In the genomic region with DNA sequence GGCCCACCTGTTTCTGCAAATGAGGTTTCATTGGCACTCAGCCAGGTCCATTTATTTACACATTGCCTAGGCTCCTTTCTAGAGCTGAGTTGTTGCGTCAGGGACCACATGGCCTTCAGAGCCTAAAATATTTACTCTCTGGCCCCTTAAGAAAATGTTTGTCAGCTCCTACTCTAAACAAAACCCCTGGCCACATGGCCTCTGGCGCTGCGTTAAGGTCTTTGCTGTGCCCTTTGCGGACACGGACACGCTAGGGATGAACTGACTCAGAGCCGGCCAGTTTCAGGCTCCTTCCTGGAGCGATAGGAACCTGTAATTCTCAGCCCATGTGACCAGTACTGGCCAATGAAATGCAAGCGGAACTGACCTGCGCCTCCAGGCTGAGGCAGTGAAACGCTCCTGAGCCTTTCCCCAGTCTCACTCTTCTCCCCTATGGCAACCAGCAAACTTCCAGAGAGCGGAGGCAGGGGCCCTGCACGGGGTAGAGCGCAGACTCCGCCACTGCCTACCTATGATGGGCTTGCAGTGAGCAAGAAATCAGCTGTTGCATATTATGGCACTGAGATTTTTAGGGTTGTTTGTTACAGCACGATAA, we compare ENCODE assay signal across 9 cellular contexts.
DNase-seq lines count a peak whose midpoint lies in the region; ATAC-seq and TF ChIP-seq lines count a peak whose summit lies in the region.
"Had no signal": no experiment of that assay in that cellular context is flagged by ENCODE, and none has a peak within 500 bp of the region (broad histone marks: within the 10 kb centered on the region; RNA-seq: fewer than 3 reads in every experiment).

No MANE protein-coding gene starts in this region.

- H3K4me3 ChIP-seq in choroid plexus epithelial cell (ENCODE audit: low read depth, low read length) (no peak overlapping the region), mucosa of rectum (ENCODE audit: low read length in 2 of 2) (peak overlapping the region in 1 of 2 donors; percentile 65)

- DNase-seq in DMS53 (lab: John Stamatoyannopoulos, UW), result peak; percentile 98
- DNase-seq in NCI-H187 (lab: John Stamatoyannopoulos, UW), result peak; percentile 73 to 79
- peak; percentile 91 for DNase-seq in choroid plexus epithelial cell (ENCODE audit: low read depth)
- DNase-seq in central memory CD4-positive, alpha-beta T cell, result no peak
- DNase-seq in stimulated activated naive CD4-positive, alpha-beta T cell (lab: John Stamatoyannopoulos, UW), result no peak
- no peak for DNase-seq in T-helper 2 cell

- no peaks in the 10 kb centered on the region for H3K9me3 ChIP-seq in mucosa of rectum (ENCODE audit: control insufficient read depth in 2 of 2, low read length in 2 of 2)

- no peaks in the 10 kb centered on the region for H3K36me3 ChIP-seq in mucosa of rectum (ENCODE audit: control insufficient read depth in 2 of 2, insufficient read depth in 2 of 2, low read length in 2 of 2)

- TF ChIP-seq CTCF in choroid plexus epithelial cell (conservative IDR thresholded peaks at IDR 0.05; ENCODE audit: low read depth, low read length), result no peak

- peaks cover 0 to 4% of the 10 kb centered on the region in 2 donors for H3K4me1 ChIP-seq in mucosa of rectum (ENCODE audit: control insufficient read depth in 2 of 2, insufficient read depth in 2 of 2, low read length in 2 of 2)

- H3K27me3 ChIP-seq in mucosa of rectum (ENCODE audit: control insufficient read depth in 2 of 2, insufficient read depth in 2 of 2, low read length in 2 of 2), result no peaks in the 10 kb centered on the region

- H3K27ac ChIP-seq in mucosa of rectum (ENCODE audit: low read depth in 2 of 2, low read length in 2 of 2), result peak overlapping the region; percentile 61 to 77
- H3K27ac ChIP-seq: VCaP had no signal

- H3K9ac ChIP-seq in mucosa of rectum (ENCODE audit: low read depth in 1 of 2, low read length in 2 of 2), result peak overlapping the region; percentile 52 to 66

- ATAC-seq in HG02840 (IDR thresholded peaks at IDR 0.05; ENCODE audit: low FRiP score, unreplicated experiment), result no peak

Comparison
In these comparisons a context has a peak if more than half of its experiments do, and no peak if none do; other contexts are left out.
1. DNase-seq: peak in DMS53 (single experiment), NCI-H187 (2 of 2) and choroid plexus epithelial cell (single experiment); none in central memory CD4-positive, alpha-beta T cell (single experiment), stimulated activated naive CD4-positive, alpha-beta T cell (0 of 6) and T-helper 2 cell (0 of 5).